11 cellular contexts compared by ENCODE assay signal in the genomic region with DNA sequence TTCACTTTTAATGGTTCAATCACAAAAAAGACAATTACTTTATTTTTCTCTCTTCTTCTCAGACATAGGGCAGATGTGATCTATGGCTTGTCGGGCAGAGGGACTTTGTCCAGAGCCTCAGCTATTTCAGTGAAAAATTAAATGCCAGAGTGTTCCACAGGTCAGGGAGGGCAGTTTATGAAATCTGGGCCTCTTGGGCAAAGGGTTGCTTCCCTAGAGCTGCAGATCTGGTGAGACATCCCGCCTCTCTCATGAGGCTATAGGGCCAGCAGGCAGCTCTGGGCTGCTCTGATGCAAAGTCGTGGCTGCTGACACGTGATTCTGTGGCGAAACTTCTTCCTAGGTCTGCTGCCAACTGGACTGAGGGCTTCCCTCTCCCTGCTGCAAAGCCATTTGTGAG. TPM values are rescaled to one million over a fixed set of nuclear protein-coding genes. Genes with fewer than 3 reads are reported as not detected.
DNase-seq lines count a peak whose midpoint lies in the region; ATAC-seq and TF ChIP-seq lines count a peak whose summit lies in the region.
"Had no signal": no experiment of that assay in that cellular context is flagged by ENCODE, and none has a peak within 500 bp of the region (broad histone marks: within the 10 kb centered on the region; RNA-seq: fewer than 3 reads in every experiment).

No MANE protein-coding gene starts in this region.

- H3K4me3 Mint-ChIP-seq in nephron = no peak overlapping the region
- H3K4me3 Mint-ChIP-seq: stimulated activated naive CD8-positive, alpha-beta T cell treated with anti-CD3 and anti-CD28 coated beads, Interleukin-15, Interleukin-2, amounts not matched to agents 100 ng/mL and 50 ng/mL, for 24 hours had no signal

- H3K27me3 ChIP-seq in BLaER1 treated with 17β-estradiol and CSF1 and Interleukin-3, amounts not matched to agents 10 nM and 100 nM = no peaks in the 10 kb centered on the region; a peak in 1 of 22 replicates
- no peaks in the 10 kb centered on the region for H3K27me3 ChIP-seq in esophagus muscularis mucosa

- H3K9me3 ChIP-seq in BLaER1 treated with 17β-estradiol and CSF1 and Interleukin-3, amounts not matched to agents 10 nM and 100 nM (replicated peaks in 1 of 11) = peaks cover 0 to 18% (median 9%) of the 10 kb centered on the region in 11 experiments; a peak in 10 of 22 replicates
- H3K9me3 ChIP-seq in OCI-LY7 (ENCODE audit: low read length) (no peaks in the 10 kb centered on the region), esophagus muscularis mucosa (no peaks in the 10 kb centered on the region)

- BruUV-seq in OCI-LY7 (replicated peaks; lab: Mats Ljungman, UMichigan) = no TSS peak

- peaks cover 4% of the 10 kb centered on the region for H3K36me3 Mint-ChIP-seq in nephron (ENCODE audit: low read depth)

- no peaks in the 10 kb centered on the region for H3K79me2 ChIP-seq in OCI-LY7 (ENCODE audit: insufficient read depth, low read depth, low read length)

- H3K4me3 ChIP-seq in BLaER1 treated with 17β-estradiol and CSF1 and Interleukin-3, amounts not matched to agents 10 nM and 100 nM = no peak overlapping the region
- H3K4me3 ChIP-seq in OCI-LY7 (ENCODE audit: low read depth, low read length, poor library complexity, severe bottlenecking) = no peak overlapping the region
- H3K4me3 ChIP-seq in esophagus muscularis mucosa = no peak overlapping the region

- peaks cover 57% of the 10 kb centered on the region for H3K4me1 Mint-ChIP-seq in nephron

- no peak for TF ChIP-seq POLR2A in esophagus muscularis mucosa (IDR thresholded peaks at IDR 0.05; ENCODE audit: low read depth)

- H3K9me2 ChIP-seq in OCI-LY7 (ENCODE audit: insufficient read depth, low read length) = no peaks in the 10 kb centered on the region

- peaks cover 0 to 8% (median 0%) of the 10 kb centered on the region in 11 experiments; a peak in 2 of 22 replicates for H4K20me1 ChIP-seq in BLaER1 treated with 17β-estradiol and CSF1 and Interleukin-3, amounts not matched to agents 10 nM and 100 nM
- H4K20me1 ChIP-seq in OCI-LY7 (ENCODE audit: insufficient read depth, low read length) = no peaks in the 10 kb centered on the region

- no peak for DNase-seq in OCI-LY7 (ENCODE audit: low spot score)
- DNase-seq in esophagus muscularis mucosa (ENCODE audit: extremely low spot score) = no peak
- no peak for DNase-seq in NCI-H2196 treated with DMSO at 0.1 percent for 48 hours (lab: John Stamatoyannopoulos, UW; ENCODE audit: unreplicated experiment)
- DNase-seq in iPS-NIHi7 (ENCODE audit: extremely low spot score) = no peak
- DNase-seq in NCI-H128 (lab: John Stamatoyannopoulos, UW; ENCODE audit: unreplicated experiment) = no peak
- DNase-seq: activated gamma-delta T cell treated with Interleukin-2 at 50 U/mL for 16 hours, naive B cell had no signal

- H3K27me3 Mint-ChIP-seq in nephron (ENCODE audit: low read depth) = peaks cover under 1% of the 10 kb centered on the region
- H3K27me3 Mint-ChIP-seq: naive B cell had no signal

- no peak overlapping the region for H2AFZ ChIP-seq in OCI-LY7 (ENCODE audit: low read length)

- H3K36me3 ChIP-seq in BLaER1 treated with 17β-estradiol and CSF1 and Interleukin-3, amounts not matched to agents 10 nM and 100 nM = peaks cover 0 to 9% (median 0%) of the 10 kb centered on the region in 11 experiments; a peak in 1 of 22 replicates
- H3K36me3 ChIP-seq in OCI-LY7 (ENCODE audit: insufficient read depth, low read length) (no peaks in the 10 kb centered on the region), esophagus muscularis mucosa (no peaks in the 10 kb centered on the region)

- no peak for TF ChIP-seq EP300 in esophagus muscularis mucosa (IDR thresholded peaks at IDR 0.05)

- CTCF ChIA-PET in OCI-LY7 (lab: Charles Lee; ENCODE audit: unreplicated experiment) = no interaction called here

- H3K9me3 Mint-ChIP-seq in nephron = peaks cover 2% of the 10 kb centered on the region
- H3K9me3 Mint-ChIP-seq: stimulated activated naive CD8-positive, alpha-beta T cell treated with anti-CD3 and anti-CD28 coated beads, Interleukin-15, Interleukin-2, amounts not matched to agents 100 ng/mL and 50 ng/mL, for 24 hours had no signal

- peaks cover 55 to 70% (median 65%) of the 10 kb centered on the region in 10 experiments for H3K4me1 ChIP-seq in BLaER1 treated with 17β-estradiol and CSF1 and Interleukin-3, amounts not matched to agents 10 nM and 100 nM
- peaks cover 30% of the 10 kb centered on the region for H3K4me1 ChIP-seq in OCI-LY7 (ENCODE audit: insufficient read depth, low read length, poor library complexity, severe bottlenecking)
- H3K4me1 ChIP-seq in esophagus muscularis mucosa = peaks cover 28 to 42% (median 31%) of the 10 kb centered on the region in 4 donors

- POLR2A ChIA-PET in OCI-LY7 (lab: Charles Lee) = no interaction called here

- TF ChIP-seq CTCF in OCI-LY7 (conservative IDR thresholded peaks at IDR 0.05; ENCODE audit: low read length) (no peak), esophagus muscularis mucosa (IDR thresholded peaks at IDR 0.05) (no peak), nephron (IDR thresholded peaks at IDR 0.05; ENCODE audit: unreplicated experiment in 3 of 3) (no peak)

- H3K27ac ChIP-seq in BLaER1 treated with 17β-estradiol and CSF1 and Interleukin-3, amounts not matched to agents 10 nM and 100 nM = peak overlapping the region in 9 of 11 experiments; percentile 43 to 67 (median 59); a peak in 15 of 22 replicates
- H3K27ac ChIP-seq in OCI-LY7 (ENCODE audit: low read depth, low read length, poor library complexity, severe bottlenecking) (no peak overlapping the region), esophagus muscularis mucosa (replicated peaks in 1 of 4) (peak overlapping the region; percentile 41 to 61 (median 54))

- intact Hi-C loops in OCI-LY7 (cut with micrococcal nuclease; ENCODE audit: unreplicated experiment) (no loop called here), esophagus muscularis mucosa (cut with DNase I) (no loop called here)

- peak overlapping the region; percentile 9 to 60 (median 36) for H3K27ac Mint-ChIP-seq in nephron
- H3K27ac Mint-ChIP-seq: stimulated activated naive CD8-positive, alpha-beta T cell treated with anti-CD3 and anti-CD28 coated beads, Interleukin-15, Interleukin-2, amounts not matched to agents 100 ng/mL and 50 ng/mL, for 24 hours had no signal

- peak overlapping the region in 7 of 11 experiments; percentile 9 to 54 (median 27); a peak in 8 of 22 replicates for H3K9ac ChIP-seq in BLaER1 treated with 17β-estradiol and CSF1 and Interleukin-3, amounts not matched to agents 10 nM and 100 nM

- WGBS in esophagus muscularis mucosa = 69% methylated on average over 5 of the region's 5 CpGs

- peak overlapping the region; percentile 56 to 75 (median 67) for H3K4me2 ChIP-seq in BLaER1 treated with 17β-estradiol and CSF1 and Interleukin-3, amounts not matched to agents 10 nM and 100 nM
- peak overlapping the region; percentile 8; the same call in 1 of the 2 replicates for H3K4me2 ChIP-seq in OCI-LY7 (ENCODE audit: low read length)

- no peak for ATAC-seq in HG03039 (IDR thresholded peaks at IDR 0.05; ENCODE audit: unreplicated experiment)

RNA-seq across cellular contexts. Expression of gene CLMN, which starts 6.0 kb away (rescaled TPM):
- total RNA-seq in OCI-LY7 (2014; rRNA removed; shearing (Covaris generic)) = 5.8 and 6.8 TPM in 2 replicates
- 12.0 and 13.0 TPM in 2 replicates for total RNA-seq in OCI-LY7 (2022)
- total RNA-seq in esophagus muscularis mucosa = 1 to 10 TPM; 6.5 to 10.0 (median 7.9) TPM
